Comparison of ENCODE assay signal across 35 cellular contexts in genomic region chr11:115362997-115363396, GRCh38.
"Had no signal": no experiment of that assay in that cellular context is flagged by ENCODE, and none has a peak within 500 bp of the region (broad histone marks: within the 10 kb centered on the region; RNA-seq: fewer than 3 reads in every experiment).

No MANE protein-coding gene starts in this region.

- H3K27ac ChIP-seq: breast epithelium, colonic mucosa, epithelial cell of prostate, esophagus squamous epithelium, hepatocyte, lower lobe of right lung, neural progenitor cell, parathyroid adenoma, skin epidermis, testis had no signal

- FAIRE-seq: endometrium, keratinocyte, urothelium cell line had no signal

- H3K27ac Mint-ChIP-seq: activated B cell treated with CpG ODN at 0.5 μM for 24 hours; activated CD8-positive, alpha-beta memory T cell treated with anti-CD3 and anti-CD28 coated beads, Interleukin-2, amount 10 ng/mL, durations not matched to agents 7 days and 5 days; activated CD8-positive, alpha-beta T cell treated with anti-CD3 and anti-CD28 coated beads, Interleukin-2, amount 10 ng/mL, durations not matched to agents 7 days and 5 days; activated naive CD4-positive, alpha-beta T cell treated with anti-CD3 and anti-CD28 coated beads, Interleukin-2, amount 50 U/mL, for 24 hours; activated naive CD8-positive, alpha-beta T cell treated with anti-CD3 and anti-CD28 coated beads, Interleukin-2, amount 50 U/mL, for 24 hours; activated T-helper 2 cell treated with anti-CD3 and anti-CD28 coated beads, Interferon-gamma antibody, Interleukin-2, Interleukin-4, amounts not matched to agents 10 μg/mL and 5 μg/mL and 100 μg/mL, durations not matched to agents 14 hours and 24 hours and 36 hours; naive thymus-derived CD8-positive, alpha-beta T cell; neural progenitor cell; T-cell had no signal

- ATAC-seq: activated CD8-positive, alpha-beta memory T cell treated with anti-CD3 and anti-CD28 coated beads, Interleukin-2, amount 10 ng/mL, durations not matched to agents 7 days and 5 days; activated CD8-positive, alpha-beta T cell treated with anti-CD3 and anti-CD28 coated beads, Interleukin-2, amount 10 ng/mL, durations not matched to agents 7 days and 5 days; activated naive CD8-positive, alpha-beta T cell treated with anti-CD3 and anti-CD28 coated beads, Interleukin-2, amount 50 U/mL, for 24 hours; left colon; lower lobe of right lung; naive thymus-derived CD8-positive, alpha-beta T cell; sciatic nerve; stimulated activated naive CD8-positive, alpha-beta T cell treated with anti-CD3 and anti-CD28 coated beads, Interleukin-15, Interleukin-2, amounts not matched to agents 100 U/mL and 50 U/mL, for 24 hours; T-cell had no signal

- H3K27me3 ChIP-seq: breast epithelium, colonic mucosa, esophagus squamous epithelium, hepatocyte, neural progenitor cell, testis had no signal

- H3K9me3 Mint-ChIP-seq: activated B cell treated with CpG ODN at 0.5 μM for 24 hours; activated naive CD4-positive, alpha-beta T cell treated with anti-CD3 and anti-CD28 coated beads, Interleukin-2, amount 50 U/mL, for 24 hours; activated naive CD8-positive, alpha-beta T cell treated with anti-CD3 and anti-CD28 coated beads, Interleukin-2, amount 50 U/mL, for 24 hours; activated T-helper 2 cell treated with anti-CD3 and anti-CD28 coated beads, Interferon-gamma antibody, Interleukin-2, Interleukin-4, amounts not matched to agents 10 μg/mL and 5 μg/mL and 100 μg/mL, durations not matched to agents 14 hours and 24 hours and 36 hours; central memory CD8-positive, alpha-beta T cell; naive thymus-derived CD8-positive, alpha-beta T cell; neural progenitor cell; T-cell had no signal

- H3K4me3 ChIP-seq: breast epithelium, colonic mucosa, esophagus squamous epithelium, hepatocyte, lower lobe of right lung, neural progenitor cell, skin epidermis, testis had no signal

- H3K36me3 Mint-ChIP-seq: activated CD8-positive, alpha-beta memory T cell treated with anti-CD3 and anti-CD28 coated beads, Interleukin-2, amount 10 ng/mL, durations not matched to agents 7 days and 5 days; activated naive CD4-positive, alpha-beta T cell treated with anti-CD3 and anti-CD28 coated beads, Interleukin-2, amount 50 U/mL, for 24 hours; naive thymus-derived CD8-positive, alpha-beta T cell; T-cell had no signal

- H3K36me3 ChIP-seq: breast epithelium, colonic mucosa, esophagus squamous epithelium, lower lobe of right lung, neural progenitor cell had no signal

- H3K9me3 ChIP-seq: breast epithelium, colonic mucosa, esophagus squamous epithelium, lower lobe of right lung, testis had no signal

- H3K4me3 Mint-ChIP-seq: activated B cell treated with CpG ODN at 0.5 μM for 24 hours; activated CD8-positive, alpha-beta memory T cell treated with anti-CD3 and anti-CD28 coated beads, Interleukin-2, amount 10 ng/mL, durations not matched to agents 7 days and 5 days; activated CD8-positive, alpha-beta T cell treated with anti-CD3 and anti-CD28 coated beads, Interleukin-2, amount 10 ng/mL, durations not matched to agents 7 days and 5 days; activated naive CD4-positive, alpha-beta T cell treated with anti-CD3 and anti-CD28 coated beads, Interleukin-2, amount 50 U/mL, for 24 hours; activated naive CD8-positive, alpha-beta T cell treated with anti-CD3 and anti-CD28 coated beads, Interleukin-2, amount 50 U/mL, for 24 hours; central memory CD8-positive, alpha-beta T cell; naive thymus-derived CD8-positive, alpha-beta T cell; neural progenitor cell; T-cell had no signal

- H3K4me1 ChIP-seq: breast epithelium, colonic mucosa, esophagus squamous epithelium, lower lobe of right lung, neural progenitor cell, parathyroid adenoma, testis had no signal

- H3K27me3 Mint-ChIP-seq: activated B cell treated with CpG ODN at 0.5 μM for 24 hours; activated CD8-positive, alpha-beta memory T cell treated with anti-CD3 and anti-CD28 coated beads, Interleukin-2, amount 10 ng/mL, durations not matched to agents 7 days and 5 days; activated naive CD4-positive, alpha-beta T cell treated with anti-CD3 and anti-CD28 coated beads, Interleukin-2, amount 50 U/mL, for 24 hours; activated naive CD8-positive, alpha-beta T cell treated with anti-CD3 and anti-CD28 coated beads, Interleukin-2, amount 50 U/mL, for 24 hours; central memory CD8-positive, alpha-beta T cell; naive thymus-derived CD8-positive, alpha-beta T cell; T-cell had no signal

- DNase-seq: activated B cell treated with CpG ODN at 0.5 μM for 24 hours; activated CD4-positive, alpha-beta T cell treated with anti-CD3 and anti-CD28 coated beads, Interleukin-2, amount 50 U/mL, for 1 hour; activated CD8-positive, alpha-beta memory T cell treated with anti-CD3 and anti-CD28 coated beads, Interleukin-2, amount 10 ng/mL, durations not matched to agents 7 days and 5 days; activated CD8-positive, alpha-beta T cell treated with anti-CD3 and anti-CD28 coated beads, Interleukin-2, amount 10 ng/mL, durations not matched to agents 7 days and 5 days; activated naive CD8-positive, alpha-beta T cell treated with anti-CD3 and anti-CD28 coated beads, Interleukin-2, amount 50 U/mL, for 24 hours; activated T-cell treated with anti-CD3 and anti-CD28 coated beads, Interleukin-2, amount 50 U/mL, for 48 hours; amygdala; colonic mucosa; effector CD8-positive, alpha-beta T cell; esophagus squamous epithelium; foreskin melanocyte; left colon; lower lobe of right lung; mesenchymal stem cell; naive thymus-derived CD8-positive, alpha-beta T cell; occipital lobe; stimulated activated CD4-positive, alpha-beta T cell treated with anti-CD3 and anti-CD28 coated beads, Interleukin-12 subunit alpha, Interleukin-12 subunit beta, amount 100 ng/mL, for 4 hours; stimulated activated CD4-positive, alpha-beta T cell treated with anti-CD3 and anti-CD28 coated beads, Interleukin-4, amount 100 ng/mL, for 1 hour; stimulated activated naive CD8-positive, alpha-beta T cell treated with anti-CD3 and anti-CD28 coated beads, Interleukin-15, Interleukin-2, amounts not matched to agents 100 U/mL and 50 U/mL, for 24 hours; T-cell; testis; trophoblast cell had no signal

- H3K4me1 Mint-ChIP-seq: activated B cell treated with CpG ODN at 0.5 μM for 24 hours; activated CD8-positive, alpha-beta memory T cell treated with anti-CD3 and anti-CD28 coated beads, Interleukin-2, amount 10 ng/mL, durations not matched to agents 7 days and 5 days; activated naive CD4-positive, alpha-beta T cell treated with anti-CD3 and anti-CD28 coated beads, Interleukin-2, amount 50 U/mL, for 24 hours; activated naive CD8-positive, alpha-beta T cell treated with anti-CD3 and anti-CD28 coated beads, Interleukin-2, amount 50 U/mL, for 24 hours; central memory CD8-positive, alpha-beta T cell; naive thymus-derived CD8-positive, alpha-beta T cell; neural progenitor cell; T-cell had no signal
